ENCODE assay signal across 21 cellular contexts in the genomic region with DNA sequence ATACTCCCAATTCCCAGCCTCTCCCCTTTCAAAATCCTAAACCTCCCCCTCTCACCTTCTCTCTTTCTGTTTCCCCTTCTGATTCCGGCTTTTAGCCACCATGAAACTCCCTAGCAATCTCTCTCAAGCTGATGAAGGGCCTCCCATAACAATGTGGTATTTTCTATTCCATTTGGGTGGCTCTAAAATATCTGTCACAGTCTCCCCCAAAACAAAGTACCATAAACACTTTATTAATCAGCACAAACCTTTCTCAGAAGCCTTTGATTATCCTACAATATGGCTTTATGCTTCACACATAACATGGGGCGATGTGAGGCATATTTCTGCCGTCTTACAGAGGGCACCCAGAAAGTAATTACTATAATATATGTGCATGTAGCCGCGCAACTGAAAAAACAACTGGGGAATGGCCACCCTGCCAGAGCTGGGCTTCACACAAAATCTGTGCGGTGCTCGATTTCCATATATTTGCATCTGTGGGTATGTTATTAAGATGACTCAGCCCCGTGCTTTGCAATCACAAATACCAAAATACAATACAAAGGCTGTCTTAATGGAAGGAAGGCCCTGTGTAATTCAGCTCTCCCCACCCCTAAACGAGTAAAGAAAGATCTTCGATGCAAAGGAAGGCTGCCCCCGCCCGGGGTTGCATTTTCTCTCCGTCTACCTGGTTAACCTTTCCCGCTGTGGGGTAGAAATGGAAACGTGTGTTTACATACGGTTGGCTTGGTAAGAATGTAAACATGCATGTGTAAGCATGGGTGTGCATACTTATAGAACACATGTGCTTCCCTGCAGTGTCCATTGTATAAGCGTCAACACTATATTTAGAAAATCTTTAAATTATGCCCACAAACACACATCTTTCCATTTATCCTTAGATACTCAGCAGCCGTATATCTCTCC.
A peak's percentile ranks its signal among the peaks of the same experiment; 100 is the strongest.
DNase-seq lines count a peak whose midpoint lies in the region; ATAC-seq and TF ChIP-seq lines count a peak whose summit lies in the region.
"Had no signal": no experiment of that assay in that cellular context is flagged by ENCODE, and none has a peak within 500 bp of the region (broad histone marks: within the 10 kb centered on the region; RNA-seq: fewer than 3 reads in every experiment).

No MANE protein-coding gene starts in this region.

- H3K4me3 ChIP-seq in iPS-15b (ENCODE audit: low read depth, low read length) (peak overlapping the region; percentile 45), smooth muscle cell (no peak overlapping the region), lower lobe of right lung (no peak overlapping the region)
- H3K4me3 ChIP-seq: BLaER1, HAP-1, PC-9, SJCRH30 had no signal

- intact Hi-C loops in lower lobe of right lung (cut with DNase I): no loop called here

- H2AFZ ChIP-seq in smooth muscle cell (ENCODE audit: low read depth): no peak overlapping the region
- H2AFZ ChIP-seq: PC-9 had no signal

- no peak for ATAC-seq in lower lobe of right lung
- ATAC-seq in HG03280 (IDR thresholded peaks at IDR 0.05; ENCODE audit: unreplicated experiment): no peak
- no peak for ATAC-seq in natural killer cell treated with Interleukin-12 subunit alpha and Interleukin-12 subunit beta and Interleukin-15 and Interleukin-18, amount 100 ng/mL, for 72 hours

- H3K4me3 Mint-ChIP-seq in natural killer cell treated with Interleukin-12 subunit alpha and Interleukin-12 subunit beta and Interleukin-15 and Interleukin-18, amount 100 ng/mL, for 72 hours: no peak overlapping the region
- H3K4me3 Mint-ChIP-seq: activated naive CD8-positive, alpha-beta T cell treated with anti-CD3 and anti-CD28 coated beads, Interleukin-2, amount 50 U/mL, for 24 hours; dendritic cell treated with granulocyte-macrophage colony-stimulating factor and Interleukin-4, amounts not matched to agents 40 ng/mL and 50 ng/mL, for 4 days had no signal

- TF ChIP-seq CTCF in smooth muscle cell (IDR thresholded peaks at IDR 0.05; ENCODE audit: borderline replicate concordance, insufficient read depth, poor library complexity, severe bottlenecking): no peak
- TF ChIP-seq CTCF in lower lobe of right lung (IDR thresholded peaks at IDR 0.05): no peak

- H3K4me1 Mint-ChIP-seq in natural killer cell treated with Interleukin-12 subunit alpha and Interleukin-12 subunit beta and Interleukin-15 and Interleukin-18, amount 100 ng/mL, for 72 hours (ENCODE audit: low read depth in 2 of 2): peaks cover 0 to 9% of the 10 kb centered on the region in 2 donors
- H3K4me1 Mint-ChIP-seq: activated naive CD8-positive, alpha-beta T cell treated with anti-CD3 and anti-CD28 coated beads, Interleukin-2, amount 50 U/mL, for 24 hours had no signal

- H3K36me3 ChIP-seq in iPS-15b (ENCODE audit: control insufficient read depth, insufficient read depth, low read length) (no peaks in the 10 kb centered on the region), smooth muscle cell (ENCODE audit: low read depth) (no peaks in the 10 kb centered on the region), lower lobe of right lung (no peaks in the 10 kb centered on the region)
- H3K36me3 ChIP-seq: BLaER1, HAP-1, SJCRH30, suprapubic skin had no signal

- H3F3A ChIP-seq in smooth muscle cell (ENCODE audit: low read depth): no peaks in the 10 kb centered on the region

- no peak overlapping the region for H3K27ac Mint-ChIP-seq in natural killer cell treated with Interleukin-12 subunit alpha and Interleukin-12 subunit beta and Interleukin-15 and Interleukin-18, amount 100 ng/mL, for 72 hours
- H3K27ac Mint-ChIP-seq: activated naive CD8-positive, alpha-beta T cell treated with anti-CD3 and anti-CD28 coated beads, Interleukin-2, amount 50 U/mL, for 24 hours; dendritic cell treated with granulocyte-macrophage colony-stimulating factor and Interleukin-4, amounts not matched to agents 40 ng/mL and 50 ng/mL, for 4 days had no signal

- H3K9me3 Mint-ChIP-seq in natural killer cell treated with Interleukin-12 subunit alpha and Interleukin-12 subunit beta and Interleukin-15 and Interleukin-18, amount 100 ng/mL, for 72 hours: no peaks in the 10 kb centered on the region
- H3K9me3 Mint-ChIP-seq: activated naive CD8-positive, alpha-beta T cell treated with anti-CD3 and anti-CD28 coated beads, Interleukin-2, amount 50 U/mL, for 24 hours; dendritic cell treated with granulocyte-macrophage colony-stimulating factor and Interleukin-4, amounts not matched to agents 40 ng/mL and 50 ng/mL, for 4 days had no signal

- H3K36me3 Mint-ChIP-seq in natural killer cell treated with Interleukin-12 subunit alpha and Interleukin-12 subunit beta and Interleukin-15 and Interleukin-18, amount 100 ng/mL, for 72 hours: no peaks in the 10 kb centered on the region

- peaks cover 56 to 68% of the 10 kb centered on the region in 2 donors for H3K27me3 Mint-ChIP-seq in natural killer cell treated with Interleukin-12 subunit alpha and Interleukin-12 subunit beta and Interleukin-15 and Interleukin-18, amount 100 ng/mL, for 72 hours

- H3K27me3 ChIP-seq in iPS-15b (ENCODE audit: control insufficient read depth, insufficient read depth, low read length) (peaks cover 31% of the 10 kb centered on the region), smooth muscle cell (ENCODE audit: low read depth) (peaks cover 76% of the 10 kb centered on the region), lower lobe of right lung (ENCODE audit: low read depth) (peaks cover 55% of the 10 kb centered on the region)
- H3K27me3 ChIP-seq: BLaER1, SJCRH30 had no signal

- peak overlapping the region; percentile 84 for H3K4me2 ChIP-seq in smooth muscle cell
- H3K4me2 ChIP-seq: BLaER1, PC-9 had no signal

- H3K4me1 ChIP-seq in iPS-15b (ENCODE audit: control insufficient read depth, insufficient read depth, low read length) (peaks cover 22% of the 10 kb centered on the region), smooth muscle cell (ENCODE audit: low read depth) (peaks cover 4% of the 10 kb centered on the region), lower lobe of right lung (no peaks in the 10 kb centered on the region)
- H3K4me1 ChIP-seq: A549, HAP-1, SJCRH30 had no signal

- H3K9ac ChIP-seq in iPS-15b (ENCODE audit: low read depth, low read length): no peak overlapping the region
- H3K9ac ChIP-seq in smooth muscle cell (ENCODE audit: low read depth): no peak overlapping the region
- H3K9ac ChIP-seq: BLaER1 had no signal

- H3K9me3 ChIP-seq in iPS-15b (ENCODE audit: control insufficient read depth, insufficient read depth, low read length) (no peaks in the 10 kb centered on the region), smooth muscle cell (replicated peaks; ENCODE audit: low read depth) (no peaks in the 10 kb centered on the region), lower lobe of right lung (no peaks in the 10 kb centered on the region)
- H3K9me3 ChIP-seq: A549, HAP-1, SJCRH30, suprapubic skin had no signal

- 9% methylated on average over 18 of the region's 18 CpGs for WGBS in smooth muscle cell (ENCODE audit: low lambda C conversion rate)

- no peaks in the 10 kb centered on the region for H3K79me2 ChIP-seq in smooth muscle cell (ENCODE audit: low read depth)

- H4K20me1 ChIP-seq in smooth muscle cell (ENCODE audit: low read depth): no peaks in the 10 kb centered on the region

- H3K27ac ChIP-seq in smooth muscle cell (ENCODE audit: low read depth): no peak overlapping the region
- no peak overlapping the region for H3K27ac ChIP-seq in lower lobe of right lung
- H3K27ac ChIP-seq: A549, BLaER1, PC-9, SJCRH30, suprapubic skin had no signal

- DNase-seq in NCI-H82 (lab: John Stamatoyannopoulos, UW) (peak; percentile 42), NCI-H82 treated with DMSO at 0.1 percent for 48 hours (lab: John Stamatoyannopoulos, UW; ENCODE audit: unreplicated experiment) (no peak), NCI-H69 (lab: John Stamatoyannopoulos, UW) (peak; percentile 93), smooth muscle cell (lab: John Stamatoyannopoulos, UW; ENCODE audit: unreplicated experiment) (no peak), lower lobe of right lung (no peak)
- DNase-seq in natural killer cell treated with Interleukin-12 subunit alpha and Interleukin-12 subunit beta and Interleukin-15 and Interleukin-18, amount 100 ng/mL, for 72 hours (ENCODE audit: low spot score): no peak
- DNase-seq: activated CD4-positive, alpha-beta T cell treated with anti-CD3 and anti-CD28 coated beads for 4 hours; activated naive CD8-positive, alpha-beta T cell treated with anti-CD3 and anti-CD28 coated beads, Interleukin-2, amount 50 U/mL, for 24 hours; GF-D8; left colon; midbrain; NCI-H2029 treated with DMSO at 0.1 percent for 48 hours; PC-9 had no signal

Comparison
In these comparisons a context has a peak if more than half of its experiments do, and no peak if none do; other contexts are left out.
1. DNase-seq: peak in NCI-H82 (single experiment) and NCI-H69 (single experiment); none in NCI-H82 treated with DMSO at 0.1 percent for 48 hours (single experiment), smooth muscle cell (single experiment), lower lobe of right lung (single experiment) and natural killer cell treated with Interleukin-12 subunit alpha and Interleukin-12 subunit beta and Interleukin-15 and Interleukin-18, amount 100 ng/mL, for 72 hours (single experiment).